ENCODE assay signal across 1 cellular context in genomic region chr12:98405795-98406366, GRCh38.
TF ChIP-seq lines count a peak whose summit lies in the region.

No MANE protein-coding gene starts in this region.

TF ChIP-seq in HCT116, 20 proteins besides CTCF, POLR2A, EP300 and RAD21 (continued from another document):
- no peak for TF ChIP-seq REST (IDR thresholded peaks at IDR 0.05; ENCODE audit: low read depth)
- TF ChIP-seq EZH2 (IDR thresholded peaks at IDR 0.05) = no peak
- no peak for TF ChIP-seq ZFX (IDR thresholded peaks at IDR 0.05)
- TF ChIP-seq FOSL1 (IDR thresholded peaks at IDR 0.05; ENCODE audit: low read depth) = no peak
